In genomic region chr10:126063353-126063791, GRCh38 we compare ENCODE assay signal across 12 cellular contexts.
DNase-seq lines count a peak whose midpoint lies in the region; ATAC-seq, FAIRE-seq and TF ChIP-seq lines count a peak whose summit lies in the region.
"Had no signal": no experiment of that assay in that cellular context is flagged by ENCODE, and none has a peak within 500 bp of the region (broad histone marks: within the 10 kb centered on the region; RNA-seq: fewer than 3 reads in every experiment).

No MANE protein-coding gene starts in this region.

- H3K4me1 Mint-ChIP-seq in astrocyte (ENCODE audit: low read depth, unreplicated experiment), result peaks cover 71% of the 10 kb centered on the region
- H3K4me1 Mint-ChIP-seq in glutamatergic neuron (ENCODE audit: low read depth, unreplicated experiment), result peaks cover 22% of the 10 kb centered on the region
- no peaks in the 10 kb centered on the region for H3K4me1 Mint-ChIP-seq in activated CD8-positive, alpha-beta T cell treated with anti-CD3 and anti-CD28 coated beads for 36 hours (ENCODE audit: low read depth)

- H3K27ac Mint-ChIP-seq in astrocyte (ENCODE audit: unreplicated experiment) (peak overlapping the region; percentile 100), glutamatergic neuron (ENCODE audit: unreplicated experiment) (peak overlapping the region; percentile 90)
- H3K27ac Mint-ChIP-seq in activated CD8-positive, alpha-beta T cell treated with anti-CD3 and anti-CD28 coated beads for 36 hours, result no peak overlapping the region

- H3K4me2 ChIP-seq in astrocyte (ENCODE audit: low read length), result peak overlapping the region; percentile 57

- H3K36me3 ChIP-seq in astrocyte (ENCODE audit: insufficient read depth, low read length) (peaks cover 12% of the 10 kb centered on the region), thoracic aorta (no peaks in the 10 kb centered on the region)

- H3K36me3 Mint-ChIP-seq in astrocyte (ENCODE audit: low read depth, unreplicated experiment), result peaks cover 22% of the 10 kb centered on the region
- peaks cover 5% of the 10 kb centered on the region for H3K36me3 Mint-ChIP-seq in glutamatergic neuron (ENCODE audit: unreplicated experiment)
- no peaks in the 10 kb centered on the region for H3K36me3 Mint-ChIP-seq in activated CD8-positive, alpha-beta T cell treated with anti-CD3 and anti-CD28 coated beads for 36 hours (ENCODE audit: low read depth)

- H3K4me3 Mint-ChIP-seq in astrocyte (ENCODE audit: unreplicated experiment) (no peak overlapping the region), glutamatergic neuron (ENCODE audit: unreplicated experiment) (no peak overlapping the region)
- no peak overlapping the region for H3K4me3 Mint-ChIP-seq in activated CD8-positive, alpha-beta T cell treated with anti-CD3 and anti-CD28 coated beads for 36 hours

- no peaks in the 10 kb centered on the region for H3K79me2 ChIP-seq in astrocyte (ENCODE audit: insufficient read depth, low read length)

- H3K4me3 ChIP-seq in HFF-Myc (replicated peaks; ENCODE audit: low read depth, low read length), result no peak overlapping the region
- no peak overlapping the region for H3K4me3 ChIP-seq in astrocyte (ENCODE audit: insufficient read depth, low read depth, low read length)
- no peak overlapping the region for H3K4me3 ChIP-seq in thoracic aorta

- peak overlapping the region; percentile 90 for H3K9ac ChIP-seq in astrocyte (ENCODE audit: low read length)

- ATAC-seq in thoracic aorta (ENCODE audit: insufficient number of reproducible peaks, low FRiP score, low read depth) (no peak), HG03460 (IDR thresholded peaks at IDR 0.05; ENCODE audit: unreplicated experiment) (no peak), HG02973 (IDR thresholded peaks at IDR 0.05; ENCODE audit: unreplicated experiment) (no peak), HG02981 (IDR thresholded peaks at IDR 0.05; ENCODE audit: unreplicated experiment) (no peak)
- no peak for ATAC-seq in activated CD8-positive, alpha-beta T cell treated with anti-CD3 and anti-CD28 coated beads for 36 hours

- TF ChIP-seq CTCF in HFF-Myc (IDR thresholded peaks at IDR 0.05; ENCODE audit: low read depth, low read length, missing control alignments) (no peak), astrocyte (IDR thresholded peaks at IDR 0.05; ENCODE audit: insufficient read depth, low read depth, low read length) (no peak), glutamatergic neuron (IDR thresholded peaks at IDR 0.05; ENCODE audit: partially characterized antibody, unreplicated experiment) (no peak), thoracic aorta (IDR thresholded peaks at IDR 0.05) (no peak)
- TF ChIP-seq CTCF in activated CD8-positive, alpha-beta T cell treated with anti-CD3 and anti-CD28 coated beads for 36 hours (IDR thresholded peaks at IDR 0.05), result no peak

- H3K9me3 ChIP-seq in astrocyte (ENCODE audit: insufficient read depth, low read depth, low read length), result no peaks in the 10 kb centered on the region
- no peaks in the 10 kb centered on the region for H3K9me3 ChIP-seq in thoracic aorta

- DNase-seq in HFF-Myc (ENCODE audit: extremely low read depth, low read depth) (peak; percentile 79), astrocyte (ENCODE audit: low read depth) (peak; percentile 97), glutamatergic neuron (peak; percentile 44), thoracic aorta (ENCODE audit: low spot score) (no peak)
- DNase-seq in activated CD8-positive, alpha-beta T cell treated with anti-CD3 and anti-CD28 coated beads for 36 hours, result no peak
- DNase-seq: activated CD4-positive, alpha-beta T cell treated with anti-CD3 and anti-CD28 coated beads, Interleukin-2, amount 50 U/mL, for 4 hours; hippocampal formation; NCI-H2227 treated with DMSO at 0.1 percent for 48 hours; stimulated activated CD4-positive, alpha-beta T cell treated with anti-CD3 and anti-CD28 coated beads, Interleukin-1b, Interleukin-23, amount 100 ng/mL, for 48 hours had no signal

- intact Hi-C loops in activated CD8-positive, alpha-beta T cell treated with anti-CD3 and anti-CD28 coated beads for 36 hours (cut with micrococcal nuclease), result no loop called here

- peaks cover 4% of the 10 kb centered on the region for H3K9me3 Mint-ChIP-seq in astrocyte (ENCODE audit: unreplicated experiment)
- peaks cover 8% of the 10 kb centered on the region for H3K9me3 Mint-ChIP-seq in glutamatergic neuron (ENCODE audit: unreplicated experiment)
- no peaks in the 10 kb centered on the region for H3K9me3 Mint-ChIP-seq in activated CD8-positive, alpha-beta T cell treated with anti-CD3 and anti-CD28 coated beads for 36 hours

- no peaks in the 10 kb centered on the region for H4K20me1 ChIP-seq in astrocyte (ENCODE audit: insufficient read depth, low read length)

- H3K27ac ChIP-seq in astrocyte (ENCODE audit: low read depth, low read length) (peak overlapping the region; percentile 100), thoracic aorta (peak overlapping the region; percentile 27 to 68)

- POLR2A ChIA-PET in activated CD8-positive, alpha-beta T cell treated with anti-CD3 and anti-CD28 coated beads for 36 hours (lab: Charles Lee), result no interaction called here

- peaks cover 72% of the 10 kb centered on the region for H3K4me1 ChIP-seq in astrocyte (ENCODE audit: insufficient read depth, low read length)
- H3K4me1 ChIP-seq in thoracic aorta (ENCODE audit: control insufficient read depth in 1 of 2, low read depth in 2 of 2), result peaks cover 11 to 47% of the 10 kb centered on the region in 2 donors

- FAIRE-seq in astrocyte (lab: Jason Lieb, UNC), result no peak

- CTCF ChIA-PET in activated CD8-positive, alpha-beta T cell treated with anti-CD3 and anti-CD28 coated beads for 36 hours (lab: Charles Lee), result no interaction called here

- H3K27me3 ChIP-seq in astrocyte (ENCODE audit: insufficient read depth, low read length) (no peaks in the 10 kb centered on the region), thoracic aorta (replicated peaks; ENCODE audit: insufficient read depth) (no peaks in the 10 kb centered on the region)

- H2AFZ ChIP-seq in astrocyte (ENCODE audit: low read depth, low read length), result no peak overlapping the region

- H3K27me3 Mint-ChIP-seq in astrocyte (ENCODE audit: low read depth, unreplicated experiment) (no peaks in the 10 kb centered on the region), glutamatergic neuron (ENCODE audit: unreplicated experiment) (peaks cover 4% of the 10 kb centered on the region)
- H3K27me3 Mint-ChIP-seq in activated CD8-positive, alpha-beta T cell treated with anti-CD3 and anti-CD28 coated beads for 36 hours, result peaks cover 1% of the 10 kb centered on the region

Comparison
In these comparisons a context has a peak if more than half of its experiments do, and no peak if none do; other contexts are left out.
1. DNase-seq: peak in HFF-Myc (single experiment), astrocyte (single experiment) and glutamatergic neuron (single experiment); none in thoracic aorta (single experiment) and activated CD8-positive, alpha-beta T cell treated with anti-CD3 and anti-CD28 coated beads for 36 hours (single experiment).